33 cellular contexts compared by ENCODE assay signal in genomic region chrX:118058924-118059323, GRCh38. TPM values are rescaled to one million over a fixed set of nuclear protein-coding genes. Genes with fewer than 3 reads are reported as not detected.
"Had no signal": no experiment of that assay in that cellular context is flagged by ENCODE, and none has a peak within 500 bp of the region (broad histone marks: within the 10 kb centered on the region; RNA-seq: fewer than 3 reads in every experiment).

No MANE protein-coding gene starts in this region.

- DNase-seq: activated CD4-positive, alpha-beta T cell treated with anti-CD3 and anti-CD28 coated beads, Interleukin-2, amount 10 ng/mL, durations not matched to agents 24 days and 14 days; activated CD4-positive, alpha-beta T cell treated with anti-CD3 and anti-CD28 coated beads, Interleukin-2, amount 50 U/mL, for 4 hours; activated CD8-positive, alpha-beta T cell treated with anti-CD3 and anti-CD28 coated beads for 36 hours; activated effector memory CD4-positive, alpha-beta T cell treated with anti-CD3 and anti-CD28 coated beads, Interleukin-2, amount 50 U/mL, for 16 hours; activated naive CD4-positive, alpha-beta T cell; activated naive CD4-positive, alpha-beta T cell treated with anti-CD3 and anti-CD28 coated beads, Interleukin-2, amount 50 U/mL, for 16 hours; activated naive CD8-positive, alpha-beta T cell treated with anti-CD3 and anti-CD28 coated beads for 36 hours; activated T-cell treated with anti-CD3 and anti-CD28 coated beads, Interleukin-2, amount 50 U/mL, for 1 hour; activated T-cell treated with anti-CD3 and anti-CD28 coated beads, Interleukin-2, amount 50 U/mL, for 72 hours; amniotic stem cell; aorta; brain microvascular endothelial cell; MM.1S; MV-4-11; NCI-H1092; NCI-H1436 treated with DMSO at 0.1 percent for 48 hours; NCI-H1694 treated with DMSO at 0.1 percent for 48 hours; NCI-H2029; NCI-H2171 treated with DMSO at 0.1 percent for 48 hours; NCI-H2227 treated with DMSO at 0.1 percent for 48 hours; NCI-H446; NCI-H510A treated with DMSO at 0.1 percent for 48 hours; NCI-H526 treated with DMSO at 0.1 percent for 48 hours; NCI-H774; Right ventricle myocardium superior; RPMI8226; T1000 had no signal

- H3K27ac ChIP-seq: brain microvascular endothelial cell, KMS-11, SK-N-MC had no signal

- H3K4me3 ChIP-seq: SK-N-MC had no signal

- H3K9ac ChIP-seq: KMS-11 had no signal

- H3K4me2 ChIP-seq: KMS-11 had no signal

- H3K27me3 ChIP-seq: brain microvascular endothelial cell had no signal

- H3K36me3 ChIP-seq: brain microvascular endothelial cell had no signal

- ATAC-seq: activated CD8-positive, alpha-beta T cell treated with anti-CD3 and anti-CD28 coated beads for 36 hours; activated T-cell treated with anti-CD3 and anti-CD28 coated beads, Interleukin-2, amount 50 U/mL, for 72 hours; activated T-helper 17 cell treated with anti-CD3 and anti-CD28 coated beads, Interleukin-2, amount 50 U/mL, for 72 hours; Panc1 had no signal

- FAIRE-seq: TTC549 had no signal

RNA-seq across cellular contexts. Expression of gene KLHL13, which starts 57.7 kb away (rescaled TPM):
- total RNA-seq: LHCN-M2 had no signal
